10 cellular contexts compared by ENCODE assay signal in the genomic region with DNA sequence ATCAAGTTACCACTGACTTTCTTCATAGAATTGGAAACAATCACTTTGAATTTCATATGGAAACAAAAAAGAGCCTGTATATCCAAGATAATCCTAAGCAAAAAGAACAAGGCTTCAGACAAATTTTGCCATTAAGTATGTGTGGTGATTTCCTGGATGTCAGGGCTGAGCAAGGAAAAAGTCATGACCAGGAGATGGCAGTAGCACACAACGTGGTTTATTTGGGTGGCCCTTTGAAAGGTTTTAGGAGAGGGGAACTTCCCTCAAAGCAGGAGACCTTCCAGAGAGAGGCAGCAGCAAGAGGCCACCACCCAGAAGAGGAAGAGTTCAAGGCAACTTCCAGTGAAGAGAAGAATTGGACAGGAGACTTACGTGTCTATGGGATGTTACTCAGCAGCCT. TPM values are rescaled to one million over a fixed set of nuclear protein-coding genes. Genes with fewer than 3 reads are reported as not detected.
DNase-seq lines count a peak whose midpoint lies in the region; ATAC-seq, FAIRE-seq and TF ChIP-seq lines count a peak whose summit lies in the region.
"Had no signal": no experiment of that assay in that cellular context is flagged by ENCODE, and none has a peak within 500 bp of the region (broad histone marks: within the 10 kb centered on the region; RNA-seq: fewer than 3 reads in every experiment).

No MANE protein-coding gene starts in this region.

- no peak overlapping the region for H3K27ac ChIP-seq in ascending aorta
- H3K27ac ChIP-seq: neutrophil had no signal

- no peak overlapping the region for H3K4me3 Mint-ChIP-seq in osteocyte (ENCODE audit: unreplicated experiment)

- TF ChIP-seq CTCF in ascending aorta (IDR thresholded peaks at IDR 0.05) (peak in 2 of 3 experiments; percentile 18 to 45), osteocyte (IDR thresholded peaks at IDR 0.05) (peak; percentile 55)

- no peaks in the 10 kb centered on the region for H3K27me3 Mint-ChIP-seq in osteocyte (ENCODE audit: unreplicated experiment)

- FAIRE-seq in HTR-8/SVneo (lab: Jason Lieb, UNC): no peak
- FAIRE-seq: G401.6 had no signal

- no peaks in the 10 kb centered on the region for H3K9me3 Mint-ChIP-seq in osteocyte (ENCODE audit: unreplicated experiment)

- ATAC-seq in GM21619 (IDR thresholded peaks at IDR 0.05; ENCODE audit: unreplicated experiment): no peak

- H3K4me3 ChIP-seq in ascending aorta: no peak overlapping the region

- no peaks in the 10 kb centered on the region for H3K36me3 Mint-ChIP-seq in osteocyte (ENCODE audit: unreplicated experiment)

- H3K9me3 ChIP-seq in ascending aorta: no peaks in the 10 kb centered on the region
- H3K9me3 ChIP-seq: neutrophil had no signal

- no peaks in the 10 kb centered on the region for H3K4me1 Mint-ChIP-seq in osteocyte (ENCODE audit: unreplicated experiment)

- no peak overlapping the region for H3K27ac Mint-ChIP-seq in osteocyte (ENCODE audit: unreplicated experiment)

- no peak for TF ChIP-seq EP300 in Ishikawa (IDR thresholded peaks at IDR 0.05; ENCODE audit: borderline replicate concordance)

- TF ChIP-seq RAD21 in Ishikawa (IDR thresholded peaks at IDR 0.05; ENCODE audit: low read depth): peak; percentile 44

- intact Hi-C loops in ascending aorta (cut with DNase I): no loop called here

- no peaks in the 10 kb centered on the region for H3K27me3 ChIP-seq in ascending aorta
- H3K27me3 ChIP-seq: neutrophil had no signal

- no peaks in the 10 kb centered on the region for H3K4me1 ChIP-seq in ascending aorta

- DNase-seq in SIG-M5 treated with dmso at 0.1 percent for 504 hours (lab: John Stamatoyannopoulos, UW; ENCODE audit: unreplicated experiment): peak; percentile 52
- DNase-seq in SIG-M5 (lab: John Stamatoyannopoulos, UW): no peak
- no peak for DNase-seq in ascending aorta (ENCODE audit: low spot score in 2 of 2)
- no peak for DNase-seq in osteocyte (ENCODE audit: extremely low spot score, unreplicated experiment)
- DNase-seq in activated CD4-positive, CD25-positive, alpha-beta regulatory T cell (lab: John Stamatoyannopoulos, UW): no peak
- DNase-seq in HTR-8/SVneo (ENCODE audit: insufficient read length, low spot score): no peak

- no peaks in the 10 kb centered on the region for H3K36me3 ChIP-seq in ascending aorta
- H3K36me3 ChIP-seq: neutrophil had no signal

TF ChIP-seq in Ishikawa, 13 proteins besides CTCF, POLR2A, EP300 and RAD21:
- no peak for TF ChIP-seq TEAD4 (IDR thresholded peaks at IDR 0.05)
- TF ChIP-seq, protein P1, sequence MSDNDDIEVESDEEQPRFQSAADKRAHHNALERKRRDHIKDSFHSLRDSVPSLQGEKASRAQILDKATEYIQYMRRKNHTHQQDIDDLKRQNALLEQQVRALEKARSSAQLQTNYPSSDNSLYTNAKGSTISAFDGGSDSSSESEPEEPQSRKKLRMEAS (IDR thresholded peaks at IDR 0.05): no peak
- no peak for TF ChIP-seq REST (IDR thresholded peaks at IDR 0.05; ENCODE audit: low read depth)
- TF ChIP-seq TCF12 (IDR thresholded peaks at IDR 0.05; ENCODE audit: low read depth): no peak
- TF ChIP-seq, protein P2, sequence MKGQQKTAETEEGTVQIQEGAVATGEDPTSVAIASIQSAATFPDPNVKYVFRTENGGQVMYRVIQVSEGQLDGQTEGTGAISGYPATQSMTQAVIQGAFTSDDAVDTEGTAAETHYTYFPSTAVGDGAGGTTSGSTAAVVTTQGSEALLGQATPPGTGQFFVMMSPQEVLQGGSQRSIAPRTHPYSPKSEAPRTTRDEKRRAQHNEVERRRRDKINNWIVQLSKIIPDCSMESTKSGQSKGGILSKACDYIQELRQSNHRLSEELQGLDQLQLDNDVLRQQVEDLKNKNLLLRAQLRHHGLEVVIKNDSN (IDR thresholded peaks at IDR 0.05): no peak
- TF ChIP-seq FOXM1 (IDR thresholded peaks at IDR 0.05; ENCODE audit: borderline replicate concordance, low read depth): no peak
- no peak for TF ChIP-seq TAF1 (IDR thresholded peaks at IDR 0.05; ENCODE audit: low read depth)
- TF ChIP-seq CREB1 (IDR thresholded peaks at IDR 0.05; ENCODE audit: low read depth): no peak
- TF ChIP-seq NFIC (IDR thresholded peaks at IDR 0.05): no peak
- TF ChIP-seq YY1 (IDR thresholded peaks at IDR 0.05; ENCODE audit: low read depth): no peak
- no peak for TF ChIP-seq ZBTB7A (IDR thresholded peaks at IDR 0.05; ENCODE audit: low read depth)
- TF ChIP-seq EGR1 (IDR thresholded peaks at IDR 0.05): no peak
- TF ChIP-seq CEBPB (IDR thresholded peaks at IDR 0.05): no peak

RNA-seq across cellular contexts. Expression of gene ZXDB, which starts 18.1 kb away (rescaled TPM):
- total RNA-seq in ascending aorta: 8.5 TPM
- 6.8 and 7.3 TPM in 2 replicates for total RNA-seq in osteocyte
